ENCODE assay signal across 18 cellular contexts in the genomic region with DNA sequence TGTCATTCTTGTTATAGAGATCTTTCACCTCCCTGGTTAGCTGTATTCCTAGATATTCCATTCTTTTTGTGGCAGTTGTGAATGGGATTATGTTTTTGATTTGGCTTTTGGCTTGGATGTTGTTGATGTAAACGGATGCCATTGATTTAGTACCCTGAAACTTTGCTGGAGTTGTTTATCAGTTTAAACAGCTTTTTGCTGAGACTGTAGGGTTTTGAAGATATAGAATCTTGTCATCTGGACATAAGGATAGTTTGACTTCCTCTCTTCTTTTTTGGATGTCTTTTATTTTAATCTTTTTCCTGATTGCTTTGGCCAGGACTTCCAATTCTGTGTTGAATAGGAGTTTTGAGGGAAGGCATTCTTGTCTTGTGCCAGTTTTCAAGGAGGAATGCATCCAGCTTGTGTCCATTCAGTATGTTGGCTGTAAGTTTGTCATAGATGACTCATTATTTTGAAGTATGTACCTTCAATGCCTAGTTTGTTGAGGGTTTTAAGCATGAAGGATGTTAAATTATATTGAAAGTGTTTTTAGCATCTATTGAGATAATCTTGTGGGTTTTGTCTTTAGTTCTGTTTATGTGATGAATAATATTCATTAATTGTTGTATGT. TPM values are rescaled to one million over a fixed set of nuclear protein-coding genes. Genes with fewer than 3 reads are reported as not detected.
DNase-seq lines count a peak whose midpoint lies in the region; FAIRE-seq and TF ChIP-seq lines count a peak whose summit lies in the region.
"Had no signal": no experiment of that assay in that cellular context is flagged by ENCODE, and none has a peak within 500 bp of the region (broad histone marks: within the 10 kb centered on the region; RNA-seq: fewer than 3 reads in every experiment).

No MANE protein-coding gene starts in this region.

- DNase-seq in GM04504 (ENCODE audit: low read depth): peak; percentile 3
- DNase-seq in RPMI7951 (ENCODE audit: low read depth): peak; percentile 35
- peak; percentile 58 for DNase-seq in dedifferentiated amniotic fluid mesenchymal stem cell (ENCODE audit: extremely low spot score)
- no peak for DNase-seq in keratinocyte (ENCODE audit: low read depth, low spot score)
- no peak for DNase-seq in ecto neural progenitor cell (ENCODE audit: low spot score)
- DNase-seq in NK-92 treated with Interleukin-12 subunit alpha and Interleukin-12 subunit beta, amount 100 ng/mL, for 24 hours (lab: John Stamatoyannopoulos, UW): no peak
- no peak for DNase-seq in cerebellum (ENCODE audit: low spot score)
- no peak for DNase-seq in NCI-H2227 treated with DMSO at 0.1 percent for 48 hours (lab: John Stamatoyannopoulos, UW)
- DNase-seq: activated CD4-positive, alpha-beta T cell treated with anti-CD3 and anti-CD28 coated beads, Interleukin-2, amount 50 U/mL, for 48 hours; C1 segment of cervical spinal cord; DMS153; Karpas-422; NCI-H1436; NCI-H446; SHP77 treated with DMSO at 0.1 percent for 48 hours; T-helper 9 cell; thyroid gland had no signal

- H3K9ac ChIP-seq in keratinocyte (ENCODE audit: control insufficient read depth, extremely low read depth, insufficient read depth, low read length): no peak overlapping the region

- H3K4me2 ChIP-seq in keratinocyte (ENCODE audit: control insufficient read depth, extremely low read depth, insufficient read depth, low read depth, low read length): no peak overlapping the region

- H3K27me3 ChIP-seq in keratinocyte (ENCODE audit: control insufficient read depth, extremely low read depth, insufficient read depth, low read length): no peaks in the 10 kb centered on the region
- H3K27me3 ChIP-seq: neutrophil, thyroid gland had no signal

- H3K9me1 ChIP-seq in keratinocyte (ENCODE audit: control insufficient read depth, extremely low read depth, insufficient read depth, low read length): no peaks in the 10 kb centered on the region

- no peaks in the 10 kb centered on the region for H4K20me1 ChIP-seq in keratinocyte (ENCODE audit: control insufficient read depth, extremely low read depth, insufficient read depth, low read length)

- no peak for TF ChIP-seq CTCF in keratinocyte (optimal IDR thresholded peaks at IDR 0.05 in 1 of 3, IDR thresholded peaks at IDR 0.05 in 1 of 3, conservative IDR thresholded peaks at IDR 0.05 in 1 of 3; ENCODE audit: extremely low read depth in 1 of 3, insufficient read depth in 2 of 3, low read length in 3 of 3)

- H3K27ac ChIP-seq in keratinocyte (ENCODE audit: control insufficient read depth, insufficient read depth, low read length): no peak overlapping the region
- H3K27ac ChIP-seq: neutrophil had no signal

- no peak overlapping the region for H2AFZ ChIP-seq in keratinocyte (ENCODE audit: control insufficient read depth, low read length)

- no peak overlapping the region for H3K4me3 ChIP-seq in keratinocyte (ENCODE audit: control insufficient read depth in 2 of 3, extremely low read depth in 1 of 3, insufficient read depth in 2 of 3, low read depth in 1 of 3, low read length in 3 of 3)
- H3K4me3 ChIP-seq: thyroid gland had no signal

- H3K36me3 ChIP-seq in keratinocyte (ENCODE audit: control insufficient read depth in 2 of 2, extremely low read depth in 1 of 2, insufficient read depth in 2 of 2, low read length in 2 of 2): peaks cover 5 to 7% of the 10 kb centered on the region in 2 experiments

- H3K9me3 ChIP-seq in keratinocyte (ENCODE audit: control insufficient read depth, low read depth, low read length): no peaks in the 10 kb centered on the region
- H3K9me3 ChIP-seq: neutrophil, thyroid gland had no signal

- H3K79me2 ChIP-seq in keratinocyte (ENCODE audit: control insufficient read depth, insufficient read depth, low read length): peaks cover 69% of the 10 kb centered on the region

- dilution Hi-C loops in keratinocyte (cut with MboI; ENCODE audit: extremely low pct_ligation_motif_present, low sequenced_read_pairs): no loop called here

- peaks cover 4% of the 10 kb centered on the region for H3K4me1 ChIP-seq in keratinocyte (ENCODE audit: control insufficient read depth, extremely low read depth, insufficient read depth, low read length)

- FAIRE-seq in keratinocyte (lab: Jason Lieb, UNC): peak; percentile 32

RNA-seq across cellular contexts. Expression of gene ZNF431, which starts 16.8 kb away (rescaled TPM):
- total RNA-seq in RPMI7951 (2014; rRNA removed; shearing (Covaris generic)): 3.8 and 4.0 TPM in 2 replicates
- polyA plus RNA-seq in keratinocyte: 7.9 to 16.6 TPM (median 15.7 TPM) in 3 replicates
- 13.1 TPM for polyA plus RNA-seq in keratinocyte (2011; ENCODE audit: low read depth)
- 3.1 and 8.0 TPM in 2 replicates for polyA plus RNA-seq in keratinocyte (2011; cell fraction: cytosol; rRNA removed)
- polyA plus RNA-seq in keratinocyte (2011; cell fraction: nucleus; rRNA removed): 31.2 and 36.9 TPM in 2 replicates
- polyA plus RNA-seq in keratinocyte (2012; ENCODE audit: low replicate concordance): 7.6 and 28.3 TPM in 2 replicates
- polyA minus RNA-seq in keratinocyte: 16.3 to 19.5 TPM (median 18.2 TPM) in 3 replicates
- polyA minus RNA-seq in keratinocyte (2011; cell fraction: cytosol; rRNA and poly(A)+ RNA removed): 6.7 TPM
- polyA minus RNA-seq in keratinocyte (2011; cell fraction: nucleus; rRNA and poly(A)+ RNA removed): 33.0 and 48.2 TPM in 2 replicates
- 21.1 TPM for total RNA-seq in cerebellum

Comparison
In these comparisons a context has a peak if more than half of its experiments do, and no peak if none do; other contexts are left out.
1. DNase-seq: peak in GM04504 (single experiment), RPMI7951 (single experiment) and dedifferentiated amniotic fluid mesenchymal stem cell (single experiment); none in keratinocyte (single experiment), ecto neural progenitor cell (single experiment), NK-92 treated with Interleukin-12 subunit alpha and Interleukin-12 subunit beta, amount 100 ng/mL, for 24 hours (single experiment), cerebellum (single experiment) and NCI-H2227 treated with DMSO at 0.1 percent for 48 hours (single experiment).